Comparison of ENCODE assay signal across 12 cellular contexts in genomic region chr16:1159325-1159972, GRCh38. TPM values are rescaled to one million over a fixed set of nuclear protein-coding genes. Genes with fewer than 3 reads are reported as not detected.
DNase-seq lines count a peak whose midpoint lies in the region; ATAC-seq, FAIRE-seq and TF ChIP-seq lines count a peak whose summit lies in the region.
"Had no signal": no experiment of that assay in that cellular context is flagged by ENCODE, and none has a peak within 500 bp of the region (broad histone marks: within the 10 kb centered on the region; RNA-seq: fewer than 3 reads in every experiment).

No MANE protein-coding gene starts in this region.

- POLR2A ChIA-PET in PC-3 (lab: Charles Lee; ENCODE audit: unreplicated experiment) = no interaction called here

- in situ Hi-C loops in ACHN (cut with HindIII; ENCODE audit: low pct_ligation_motif_present, low pct_unique_long_range_greater_than_20kb, low sequenced_read_pairs) = no loop called here

- H2AFZ ChIP-seq in PC-3 (ENCODE audit: low read length) = peak overlapping the region; percentile 76; the same call in 1 of the 2 replicates
- H2AFZ ChIP-seq: GM23338 had no signal

- H3K4me2 ChIP-seq in PC-3 (ENCODE audit: low read length) = peak overlapping the region; percentile 83
- H3K4me2 ChIP-seq: GM23338 had no signal

- TF ChIP-seq CTCF in PC-3 (conservative IDR thresholded peaks at IDR 0.05; ENCODE audit: low read depth, low read length) (no peak), kidney (IDR thresholded peaks at IDR 0.05; ENCODE audit: borderline replicate concordance, extremely low read depth, insufficient read depth) (no peak)

- ATAC-seq in PC-3 = no peak

- intact Hi-C loops in PC-3 (cut with micrococcal nuclease) = no loop called here
- intact Hi-C loops in kidney (cut with DNase I) = no loop called here

- DNase-seq in DMS153 treated with DMSO at 0.1 percent for 48 hours (lab: John Stamatoyannopoulos, UW; ENCODE audit: unreplicated experiment) (peak; percentile 28), PC-3 (no peak), kidney (no peak), NCI-H2029 (lab: John Stamatoyannopoulos, UW) (no peak), GF-D8 (lab: John Stamatoyannopoulos, UW) (no peak), ACHN (no peak)
- DNase-seq: activated CD4-positive, alpha-beta T cell treated with anti-CD3 and anti-CD28 coated beads, Interleukin-2, amount 50 U/mL, for 48 hours; CD4-positive, alpha-beta T cell; NCI-H526 treated with DMSO at 0.1 percent for 48 hours; T1000 had no signal

- H4K20me1 ChIP-seq in PC-3 (ENCODE audit: low read length) = no peaks in the 10 kb centered on the region

- peaks cover 3% of the 10 kb centered on the region; the same call in 1 of the 2 replicates for H3K27me3 ChIP-seq in PC-3 (ENCODE audit: low read length)
- no peaks in the 10 kb centered on the region for H3K27me3 ChIP-seq in stomach smooth muscle (ENCODE audit: control insufficient read depth in 1 of 2, insufficient read depth in 2 of 2, low read length in 2 of 2)

- H3K9me2 ChIP-seq in PC-3 (replicated peaks; ENCODE audit: low read length) = no peaks in the 10 kb centered on the region

- no peaks in the 10 kb centered on the region for H3K36me3 ChIP-seq in PC-3 (ENCODE audit: low read depth, low read length)
- no peaks in the 10 kb centered on the region for H3K36me3 ChIP-seq in kidney (ENCODE audit: control insufficient read depth in 1 of 2, insufficient read depth in 2 of 2, low read length in 2 of 2)
- H3K36me3 ChIP-seq in stomach smooth muscle (ENCODE audit: control insufficient read depth in 2 of 2, insufficient read depth in 2 of 2, low read length in 2 of 2) = peaks cover 0 to 2% of the 10 kb centered on the region in 2 donors

- CTCF ChIA-PET in PC-3 (lab: Charles Lee) = no interaction called here

- H3K4me3 ChIP-seq in PC-3 (ENCODE audit: low read length) (peak overlapping the region; percentile 57; the same call in 1 of the 2 replicates), kidney (ENCODE audit: low read length in 2 of 2) (no peak overlapping the region), stomach smooth muscle (ENCODE audit: low read length in 2 of 2) (peak overlapping the region in 1 of 2 donors; percentile 59)
- H3K4me3 ChIP-seq: GM23338 had no signal

- H3K27ac ChIP-seq in PC-3 (ENCODE audit: low read length) = no peak overlapping the region
- H3K27ac ChIP-seq in kidney (ENCODE audit: low read depth in 2 of 2, low read length in 2 of 2) = peak overlapping the region; percentile 43 to 65
- H3K27ac ChIP-seq in stomach smooth muscle (ENCODE audit: low read length) = peak overlapping the region; percentile 97

- no peaks in the 10 kb centered on the region for H3F3A ChIP-seq in PC-3 (ENCODE audit: low read length, unreplicated experiment)

- H3K4me1 ChIP-seq in PC-3 (ENCODE audit: insufficient read depth, low read length) (peaks cover 23% of the 10 kb centered on the region), kidney (ENCODE audit: control insufficient read depth in 1 of 2, insufficient read depth in 1 of 2, low read depth in 1 of 2, low read length in 2 of 2) (peaks cover 0 to 19% of the 10 kb centered on the region in 2 donors), stomach smooth muscle (ENCODE audit: control insufficient read depth, insufficient read depth, low read length) (peaks cover 99% of the 10 kb centered on the region)

- H3K9ac ChIP-seq in PC-3 (ENCODE audit: low read length) (no peak overlapping the region), kidney (ENCODE audit: low read length in 2 of 2) (no peak overlapping the region), stomach smooth muscle (ENCODE audit: low read length in 2 of 2) (peak overlapping the region; percentile 60 to 62)

- FAIRE-seq in kidney (lab: Jason Lieb, UNC) = no peak

- no TSS peak for BruUV-seq in PC-3 (replicated peaks; lab: Mats Ljungman, UMichigan)

- H3K9me3 ChIP-seq in PC-3 (ENCODE audit: low read length) (no peaks in the 10 kb centered on the region), kidney (ENCODE audit: control insufficient read depth in 1 of 2, low read length in 2 of 2) (no peaks in the 10 kb centered on the region), stomach smooth muscle (ENCODE audit: control insufficient read depth in 2 of 2, low read length in 2 of 2) (no peaks in the 10 kb centered on the region)

- no peaks in the 10 kb centered on the region for H3K79me2 ChIP-seq in PC-3 (ENCODE audit: low read length)

RNA-seq across cellular contexts. Expression of gene CACNA1H, which starts 6.5 kb away (rescaled TPM):
- 4.1 and 7.8 TPM in 2 replicates for total RNA-seq in PC-3 (2014; rRNA removed)
- total RNA-seq in kidney = 20.6 TPM
- polyA plus RNA-seq in kidney (ENCODE audit: insufficient read depth, low read depth, low replicate concordance) = 6.4 TPM

Comparison
In these comparisons a context has a peak if more than half of its experiments do, and no peak if none do; other contexts are left out.
1. H3K9ac ChIP-seq: peak in stomach smooth muscle (2 of 2); none in PC-3 (single experiment) and kidney (0 of 2).